Comparison of ENCODE assay signal across 8 cellular contexts in the genomic region with DNA sequence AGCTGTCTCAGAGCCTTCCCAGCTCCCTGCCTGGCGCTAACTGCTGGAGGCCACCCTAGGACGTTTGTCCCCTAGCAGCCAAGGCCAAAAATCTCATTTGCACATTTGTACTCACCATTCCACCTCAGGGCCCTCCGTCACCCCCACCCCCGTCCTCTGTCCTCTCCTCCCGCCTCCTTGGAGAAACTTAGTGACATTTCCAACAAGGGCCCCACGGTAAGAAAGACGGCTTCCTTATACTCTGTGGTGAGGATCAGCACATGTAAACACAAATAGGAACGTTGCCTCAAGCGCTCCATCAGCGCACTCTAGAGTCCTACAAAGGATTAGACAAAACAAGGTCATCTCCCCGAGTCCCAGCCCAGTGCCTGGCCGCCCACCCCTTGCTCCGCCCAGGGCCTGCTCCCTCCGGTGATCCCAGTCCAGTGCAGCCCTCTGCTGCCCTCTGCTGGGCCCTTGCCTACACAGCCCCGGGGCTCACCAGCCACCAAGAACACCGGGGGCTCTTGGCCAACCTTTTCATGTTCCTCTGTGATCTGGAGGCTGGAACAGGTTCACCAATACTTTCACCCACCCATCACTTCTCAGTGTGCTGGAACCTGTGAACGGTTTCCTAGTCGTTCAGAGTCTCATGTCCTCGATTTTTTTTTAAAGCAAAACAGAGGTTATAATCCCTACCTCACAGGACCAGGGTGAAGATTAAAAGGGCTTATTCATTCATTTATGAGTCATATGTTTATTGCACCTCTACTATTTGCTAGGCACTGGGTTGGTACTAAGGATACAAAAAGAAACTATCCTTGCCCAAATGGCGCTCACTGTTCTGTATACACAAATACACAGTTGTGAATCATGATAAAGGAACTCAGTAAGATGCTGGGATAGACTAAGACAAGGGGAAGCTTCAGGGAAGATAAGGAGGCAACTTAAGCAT. TPM values are rescaled to one million over a fixed set of nuclear protein-coding genes. Genes with fewer than 3 reads are reported as not detected.
DNase-seq lines count a peak whose midpoint lies in the region; ATAC-seq and TF ChIP-seq lines count a peak whose summit lies in the region.

No MANE protein-coding gene starts in this region.

- H3K4me1 ChIP-seq in osteoblast (ENCODE audit: insufficient read depth, low read length) (peaks cover 11% of the 10 kb centered on the region), testis (peaks cover 12% of the 10 kb centered on the region)

- H3K27me3 Mint-ChIP-seq in glutamatergic neuron (ENCODE audit: unreplicated experiment): peaks cover 4% of the 10 kb centered on the region

- intact Hi-C loops in testis (cut with DNase I; ENCODE audit: low total_unique reads): loop anchor here (10.0 kb wide), 1 partner anchor 331 kb away; no protein-coding TSS in a partner anchor

- H3K27ac Mint-ChIP-seq in activated naive CD4-positive, alpha-beta T cell treated with anti-CD3 and anti-CD28 coated beads, Interleukin-2, amount 50 U/mL, for 72 hours: peak overlapping the region in 1 of 2 donors; percentile 38
- peak overlapping the region; percentile 56 for H3K27ac Mint-ChIP-seq in glutamatergic neuron (ENCODE audit: unreplicated experiment)

- H3K9me3 Mint-ChIP-seq in activated naive CD4-positive, alpha-beta T cell treated with anti-CD3 and anti-CD28 coated beads, Interleukin-2, amount 50 U/mL, for 72 hours: no peaks in the 10 kb centered on the region
- no peaks in the 10 kb centered on the region for H3K9me3 Mint-ChIP-seq in glutamatergic neuron (ENCODE audit: unreplicated experiment)

- H3K27ac ChIP-seq in osteoblast (ENCODE audit: low read depth, low read length): peak overlapping the region; percentile 64
- peak overlapping the region; percentile 39 to 71 for H3K27ac ChIP-seq in testis

- no peak for TF ChIP-seq POLR2A in testis (IDR thresholded peaks at IDR 0.05)

- no peaks in the 10 kb centered on the region for H3K79me2 ChIP-seq in osteoblast (ENCODE audit: insufficient read depth, low read length)

- DNase-seq in GM12864 (ENCODE audit: low read depth): peak; percentile 55
- peak; percentile 87 for DNase-seq in NCI-H1092 (lab: John Stamatoyannopoulos, UW)
- peak; percentile 77 to 95 for DNase-seq in activated naive CD4-positive, alpha-beta T cell treated with anti-CD3 and anti-CD28 coated beads, Interleukin-2, amount 50 U/mL, for 72 hours (ENCODE audit: low spot score in 2 of 2)
- peak; percentile 98 for DNase-seq in glutamatergic neuron
- peak; percentile 94 for DNase-seq in osteoblast (ENCODE audit: insufficient read length, low spot score, missing footprints)
- peak; percentile 97 for DNase-seq in testis

- H3K4me3 Mint-ChIP-seq in glutamatergic neuron (ENCODE audit: unreplicated experiment): peak overlapping the region; percentile 43

- H3K4me2 ChIP-seq in osteoblast (ENCODE audit: insufficient read depth, low read length): peak overlapping the region; percentile 88

- H3K9me3 ChIP-seq in osteoblast (ENCODE audit: low read depth, low read length): no peaks in the 10 kb centered on the region
- no peaks in the 10 kb centered on the region for H3K9me3 ChIP-seq in testis

- no peaks in the 10 kb centered on the region for H3K27me3 ChIP-seq in osteoblast (ENCODE audit: insufficient read depth, low read length)
- H3K27me3 ChIP-seq in testis: no peaks in the 10 kb centered on the region

- 14 to 16% methylated on average over 14 to 19 of the region's 20 CpGs for WGBS in testis, 2 donors

- H2AFZ ChIP-seq in osteoblast (ENCODE audit: low read length): peak overlapping the region; percentile 75

- no peaks in the 10 kb centered on the region for H3K4me1 Mint-ChIP-seq in glutamatergic neuron (ENCODE audit: low read depth, unreplicated experiment)

- H3K36me3 ChIP-seq in osteoblast (ENCODE audit: insufficient read depth, low read length) (no peaks in the 10 kb centered on the region), testis (ENCODE audit: low read depth, missing control alignments) (no peaks in the 10 kb centered on the region)

- ATAC-seq in HG02642 (IDR thresholded peaks at IDR 0.05; ENCODE audit: poor library complexity, unreplicated experiment): peak; percentile 98
- ATAC-seq in SK-N-SH treated with all-trans-retinoic acid at 6 μM for 48 hours: peak; percentile 100
- peak; percentile 99 for ATAC-seq in activated naive CD4-positive, alpha-beta T cell treated with anti-CD3 and anti-CD28 coated beads, Interleukin-2, amount 50 U/mL, for 72 hours

- H3K4me3 ChIP-seq in GM12864 (ENCODE audit: low read depth, low read length): no peak overlapping the region; the same call in 1 of the 2 replicates
- peak overlapping the region; percentile 73 for H3K4me3 ChIP-seq in osteoblast (ENCODE audit: insufficient read depth, low read length)
- no peak overlapping the region for H3K4me3 ChIP-seq in testis

- H3K36me3 Mint-ChIP-seq in activated naive CD4-positive, alpha-beta T cell treated with anti-CD3 and anti-CD28 coated beads, Interleukin-2, amount 50 U/mL, for 72 hours: no peaks in the 10 kb centered on the region
- H3K36me3 Mint-ChIP-seq in glutamatergic neuron (ENCODE audit: unreplicated experiment): no peaks in the 10 kb centered on the region

- H4K20me1 ChIP-seq in osteoblast (ENCODE audit: insufficient read depth, low read length): no peaks in the 10 kb centered on the region

- peak; percentile 95 for TF ChIP-seq CTCF in GM12864 (IDR thresholded peaks at IDR 0.05; ENCODE audit: low read depth, low read length, missing control alignments)
- TF ChIP-seq CTCF in glutamatergic neuron (IDR thresholded peaks at IDR 0.05; ENCODE audit: partially characterized antibody, unreplicated experiment): peak; percentile 91
- TF ChIP-seq CTCF in osteoblast (IDR thresholded peaks at IDR 0.05; ENCODE audit: extremely low read depth, low read depth, low read length): peak; percentile 99
- peak; percentile 97 to 99 (median 98) for TF ChIP-seq CTCF in testis (IDR thresholded peaks at IDR 0.05)

TF ChIP-seq in SK-N-SH treated with all-trans-retinoic acid at 6 μM for 48 hours, 23 proteins besides CTCF, POLR2A, EP300 and RAD21:
- no peak for TF ChIP-seq TCF4 (CRISPR knock-in tag; IDR thresholded peaks at IDR 0.05; ENCODE audit: borderline replicate concordance)

RNA-seq across cellular contexts. Expression of a gene that starts 15.2 kb away (rescaled TPM):
- total RNA-seq in activated naive CD4-positive, alpha-beta T cell treated with anti-CD3 and anti-CD28 coated beads, Interleukin-2, amount 50 U/mL, for 72 hours: 10 to 100 TPM; 23.9 to 43.6 TPM
- 32.7 TPM for total RNA-seq in glutamatergic neuron (ENCODE audit: unreplicated experiment)
- 25.0 and 27.4 TPM in 2 replicates for total RNA-seq in osteoblast
- 10 to 100 TPM; 47.3 to 50.9 TPM for total RNA-seq in testis
- 48.6 TPM for polyA plus RNA-seq in testis (ENCODE audit: insufficient read depth, low read depth, low replicate concordance)

RNA-seq across cellular contexts. Expression of a gene that starts 42.2 kb away (rescaled TPM):
- not detected for total RNA-seq in activated naive CD4-positive, alpha-beta T cell treated with anti-CD3 and anti-CD28 coated beads, Interleukin-2, amount 50 U/mL, for 72 hours
- total RNA-seq in glutamatergic neuron (ENCODE audit: unreplicated experiment) (4.2 TPM), osteoblast (2.7 and 4.3 TPM in 2 replicates), testis (10 to 100 TPM; 17.7 to 23.1 TPM)
- 28.6 TPM for polyA plus RNA-seq in testis (ENCODE audit: insufficient read depth, low read depth, low replicate concordance)
